In genomic region chr17:80991645-80992076, GRCh38 we compare ENCODE assay signal across 1 cellular context.
A peak's percentile ranks its signal among the peaks of the same experiment; 100 is the strongest.
TF ChIP-seq lines count a peak whose summit lies in the region.

CHMP6 (plus strand) TSS chr17:80991841; CDS start chr17:80991919, 78 bp downstream.

TF ChIP-seq in HepG2, 621 proteins besides CTCF, POLR2A, EP300 and RAD21 (continued from another document):
- TF ChIP-seq NR2C2 (CRISPR knock-in tag; IDR thresholded peaks at IDR 0.05; ENCODE audit: borderline replicate concordance) (peak; percentile 60; the same call in 1 of the 2 replicates), RFX1 (IDR thresholded peaks at IDR 0.05) (no peak), HNRNPUL1 (IDR thresholded peaks at IDR 0.05; ENCODE audit: low read depth, low read length) (no peak), SAP130 (CRISPR knock-in tag; IDR thresholded peaks at IDR 0.05; ENCODE audit: low read depth) (peak; percentile 41; the same call in 1 of the 2 replicates), CHD4 (IDR thresholded peaks at IDR 0.05; ENCODE audit: borderline replicate concordance, low read length) (no peak), HCFC1 (IDR thresholded peaks at IDR 0.05; ENCODE audit: low read depth, low read length) (peak; percentile 72), ZNF441 (CRISPR knock-in tag; IDR thresholded peaks at IDR 0.05; ENCODE audit: borderline replicate concordance) (peak; percentile 74; the same call in 1 of the 2 replicates)
- TF ChIP-seq, protein P1, sequence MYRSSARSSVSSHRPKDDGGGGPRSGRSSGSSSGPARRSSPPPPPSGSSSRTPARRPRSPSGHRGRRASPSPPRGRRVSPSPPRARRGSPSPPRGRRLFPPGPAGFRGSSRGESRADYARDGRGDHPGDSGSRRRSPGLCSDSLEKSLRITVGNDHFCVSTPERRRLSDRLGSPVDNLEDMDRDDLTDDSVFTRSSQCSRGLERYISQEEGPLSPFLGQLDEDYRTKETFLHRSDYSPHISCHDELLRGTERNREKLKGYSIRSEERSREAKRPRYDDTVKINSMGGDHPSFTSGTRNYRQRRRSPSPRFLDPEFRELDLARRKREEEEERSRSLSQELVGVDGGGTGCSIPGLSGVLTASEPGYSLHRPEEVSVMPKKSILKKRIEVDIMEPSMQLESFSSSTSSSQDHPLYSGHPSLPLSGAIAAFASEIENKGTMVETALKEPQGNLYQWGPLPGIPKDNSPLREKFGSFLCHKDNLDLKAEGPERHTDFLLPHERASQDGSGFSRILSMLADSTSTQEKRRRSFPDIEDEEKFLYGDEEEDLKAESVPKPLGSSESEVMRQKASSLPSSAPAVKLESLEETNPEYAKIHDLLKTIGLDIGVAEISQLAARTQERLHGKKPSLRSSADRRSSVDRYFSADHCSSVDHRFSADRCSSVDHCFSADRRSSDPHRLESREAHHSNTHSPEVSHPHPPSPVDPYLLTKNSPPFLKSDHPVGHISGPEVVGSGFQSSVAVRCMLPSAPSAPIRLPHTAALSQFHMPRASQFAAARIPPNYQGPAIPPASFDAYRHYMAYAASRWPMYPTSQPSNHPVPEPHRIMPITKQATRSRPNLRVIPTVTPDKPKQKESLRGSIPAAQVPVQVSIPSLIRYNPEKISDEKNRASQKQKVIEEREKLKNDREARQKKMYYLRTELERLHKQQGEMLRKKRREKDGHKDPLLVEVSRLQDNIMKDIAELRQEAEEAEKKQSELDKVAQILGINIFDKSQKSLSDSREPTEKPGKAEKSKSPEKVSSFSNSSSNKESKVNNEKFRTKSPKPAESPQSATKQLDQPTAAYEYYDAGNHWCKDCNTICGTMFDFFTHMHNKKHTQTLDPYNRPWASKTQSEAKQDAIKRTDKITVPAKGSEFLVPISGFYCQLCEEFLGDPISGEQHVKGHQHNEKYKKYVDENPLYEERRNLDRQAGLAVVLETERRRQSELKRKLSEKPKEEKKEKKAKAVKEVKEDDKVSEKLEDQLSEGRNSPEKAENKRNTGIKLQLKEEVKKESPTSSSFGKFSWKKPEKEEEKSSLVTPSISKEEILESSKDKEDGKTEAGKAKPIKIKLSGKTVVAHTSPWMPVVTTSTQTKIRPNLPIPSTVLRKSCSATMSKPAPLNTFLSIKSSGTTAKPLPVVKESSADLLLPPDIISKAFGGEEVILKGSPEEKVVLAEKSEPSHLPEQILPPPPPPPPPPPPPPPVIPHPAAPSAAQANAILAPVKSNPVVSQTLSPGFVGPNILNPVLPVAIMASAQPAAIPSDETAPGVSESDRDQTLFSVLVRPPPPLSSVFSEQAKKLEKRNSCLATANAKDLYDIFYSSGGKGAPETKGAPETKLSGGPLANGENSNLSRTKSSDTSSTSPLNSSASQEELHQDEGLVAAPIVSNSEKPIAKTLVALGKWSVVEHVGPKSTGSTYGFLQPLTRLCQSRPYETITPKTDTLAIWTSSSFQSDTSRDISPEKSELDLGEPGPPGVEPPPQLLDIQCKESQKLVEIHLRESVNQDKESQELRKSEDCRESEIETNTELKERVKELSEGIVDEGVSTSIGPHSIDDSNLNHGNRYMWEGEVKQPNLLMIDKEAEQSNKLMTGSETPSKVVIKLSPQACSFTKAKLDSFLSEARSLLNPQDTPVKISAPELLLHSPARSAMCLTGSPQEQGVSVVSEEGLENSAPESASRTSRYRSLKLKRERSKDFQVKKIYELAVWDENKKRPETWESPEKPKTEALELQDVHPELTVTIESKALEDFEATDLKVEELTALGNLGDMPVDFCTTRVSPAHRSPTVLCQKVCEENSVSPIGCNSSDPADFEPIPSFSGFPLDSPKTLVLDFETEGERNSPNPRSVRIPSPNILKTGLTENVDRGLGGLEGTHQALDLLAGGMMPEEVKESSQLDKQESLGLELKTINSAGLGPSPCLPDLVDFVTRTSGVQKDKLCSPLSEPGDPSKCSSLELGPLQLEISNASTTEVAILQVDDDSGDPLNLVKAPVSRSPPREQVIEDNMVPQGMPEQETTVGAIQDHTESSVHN (CRISPR knock-in tag; IDR thresholded peaks at IDR 0.05) = no peak
- TF ChIP-seq, protein P2, sequence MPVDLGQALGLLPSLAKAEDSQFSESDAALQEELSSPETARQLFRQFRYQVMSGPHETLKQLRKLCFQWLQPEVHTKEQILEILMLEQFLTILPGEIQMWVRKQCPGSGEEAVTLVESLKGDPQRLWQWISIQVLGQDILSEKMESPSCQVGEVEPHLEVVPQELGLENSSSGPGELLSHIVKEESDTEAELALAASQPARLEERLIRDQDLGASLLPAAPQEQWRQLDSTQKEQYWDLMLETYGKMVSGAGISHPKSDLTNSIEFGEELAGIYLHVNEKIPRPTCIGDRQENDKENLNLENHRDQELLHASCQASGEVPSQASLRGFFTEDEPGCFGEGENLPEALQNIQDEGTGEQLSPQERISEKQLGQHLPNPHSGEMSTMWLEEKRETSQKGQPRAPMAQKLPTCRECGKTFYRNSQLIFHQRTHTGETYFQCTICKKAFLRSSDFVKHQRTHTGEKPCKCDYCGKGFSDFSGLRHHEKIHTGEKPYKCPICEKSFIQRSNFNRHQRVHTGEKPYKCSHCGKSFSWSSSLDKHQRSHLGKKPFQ (CRISPR knock-in tag; IDR thresholded peaks at IDR 0.05; ENCODE audit: insufficient replicate concordance) = no peak
- TF ChIP-seq, protein P3, sequence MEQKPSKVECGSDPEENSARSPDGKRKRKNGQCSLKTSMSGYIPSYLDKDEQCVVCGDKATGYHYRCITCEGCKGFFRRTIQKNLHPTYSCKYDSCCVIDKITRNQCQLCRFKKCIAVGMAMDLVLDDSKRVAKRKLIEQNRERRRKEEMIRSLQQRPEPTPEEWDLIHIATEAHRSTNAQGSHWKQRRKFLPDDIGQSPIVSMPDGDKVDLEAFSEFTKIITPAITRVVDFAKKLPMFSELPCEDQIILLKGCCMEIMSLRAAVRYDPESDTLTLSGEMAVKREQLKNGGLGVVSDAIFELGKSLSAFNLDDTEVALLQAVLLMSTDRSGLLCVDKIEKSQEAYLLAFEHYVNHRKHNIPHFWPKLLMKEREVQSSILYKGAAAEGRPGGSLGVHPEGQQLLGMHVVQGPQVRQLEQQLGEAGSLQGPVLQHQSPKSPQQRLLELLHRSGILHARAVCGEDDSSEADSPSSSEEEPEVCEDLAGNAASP (CRISPR knock-in tag; IDR thresholded peaks at IDR 0.05; ENCODE audit: borderline replicate concordance) = no peak
